14 cellular contexts compared by ENCODE assay signal in the genomic region with DNA sequence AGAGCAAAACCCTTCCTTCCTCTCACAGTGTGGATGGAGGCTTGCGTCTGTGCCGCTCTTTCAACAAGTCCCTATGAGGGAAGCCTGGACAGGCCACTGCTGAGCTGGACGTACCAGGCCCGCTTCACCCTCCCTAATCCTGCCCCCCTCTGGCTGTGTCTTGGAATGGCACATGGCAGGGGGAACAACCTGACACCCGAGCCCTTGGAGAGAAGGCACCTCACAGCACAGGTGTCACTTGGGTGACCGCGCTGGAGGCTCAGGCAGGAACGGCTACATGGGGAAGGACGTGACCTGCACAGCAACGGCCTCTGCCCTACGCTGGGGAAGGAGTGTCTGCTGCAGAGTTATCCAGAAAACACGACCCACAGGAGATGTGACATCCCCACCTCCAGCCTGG. TPM values are rescaled to one million over a fixed set of nuclear protein-coding genes. Genes with fewer than 3 reads are reported as not detected.
DNase-seq lines count a peak whose midpoint lies in the region; ATAC-seq and TF ChIP-seq lines count a peak whose summit lies in the region.
"Had no signal": no experiment of that assay in that cellular context is flagged by ENCODE, and none has a peak within 500 bp of the region (broad histone marks: within the 10 kb centered on the region; RNA-seq: fewer than 3 reads in every experiment).

No MANE protein-coding gene starts in this region.

- intact Hi-C loops in lower lobe of right lung (cut with DNase I): no loop called here

- no peak overlapping the region for H3K4me3 Mint-ChIP-seq in GM23338
- no peak overlapping the region for H3K4me3 Mint-ChIP-seq in activated naive CD8-positive, alpha-beta T cell treated with anti-CD3 and anti-CD28 coated beads for 36 hours
- H3K4me3 Mint-ChIP-seq: CD8-positive, alpha-beta memory T cell had no signal

- ATAC-seq in GM23338: peak; percentile 49
- ATAC-seq in lower lobe of right lung: no peak
- ATAC-seq: sciatic nerve had no signal

- peaks cover 15% of the 10 kb centered on the region; the same call in 1 of the 2 replicates for H3K4me1 ChIP-seq in BE2C
- peaks cover under 1% of the 10 kb centered on the region; the same call in 1 of the 2 replicates for H3K4me1 ChIP-seq in GM23338 (ENCODE audit: insufficient read depth)
- peaks cover 46% of the 10 kb centered on the region for H3K4me1 ChIP-seq in lower lobe of right lung

- DNase-seq in BE2C (no peak), GM23338 (ENCODE audit: low spot score) (peak; percentile 61), astrocyte of the spinal cord (ENCODE audit: low read depth, low spot score) (no peak), iPS-NIHi7 (ENCODE audit: extremely low spot score) (peak; percentile 55), lower lobe of right lung (no peak), C1 segment of cervical spinal cord (lab: John Stamatoyannopoulos, UW) (no peak), NCI-H2029 (lab: John Stamatoyannopoulos, UW) (no peak)
- DNase-seq in activated naive CD8-positive, alpha-beta T cell treated with anti-CD3 and anti-CD28 coated beads for 36 hours: no peak
- DNase-seq: activated CD4-positive, alpha-beta T cell treated with anti-CD3 and anti-CD28 coated beads for 1 hour; NCI-H82 had no signal

- H3K36me3 Mint-ChIP-seq in GM23338 (ENCODE audit: low read depth): peaks cover 48% of the 10 kb centered on the region
- H3K36me3 Mint-ChIP-seq in activated naive CD8-positive, alpha-beta T cell treated with anti-CD3 and anti-CD28 coated beads for 36 hours: peaks cover 8% of the 10 kb centered on the region

- H3K27ac Mint-ChIP-seq in GM23338: no peak overlapping the region
- no peak overlapping the region for H3K27ac Mint-ChIP-seq in activated naive CD8-positive, alpha-beta T cell treated with anti-CD3 and anti-CD28 coated beads for 36 hours

- H3K9me3 Mint-ChIP-seq in GM23338: no peaks in the 10 kb centered on the region
- no peaks in the 10 kb centered on the region for H3K9me3 Mint-ChIP-seq in activated naive CD8-positive, alpha-beta T cell treated with anti-CD3 and anti-CD28 coated beads for 36 hours
- H3K9me3 Mint-ChIP-seq: CD8-positive, alpha-beta memory T cell had no signal

- in situ Hi-C loops in astrocyte of the spinal cord (cut with HindIII; ENCODE audit: low sequenced_read_pairs): no loop called here

- H3F3A ChIP-seq in GM23338 (replicated peaks; ENCODE audit: low read depth): peaks cover under 1% of the 10 kb centered on the region; the same call in 1 of the 2 replicates

- no peak overlapping the region for H3K27ac ChIP-seq in GM23338 (ENCODE audit: low read depth)
- no peak overlapping the region for H3K27ac ChIP-seq in lower lobe of right lung
- H3K27ac ChIP-seq: suprapubic skin had no signal

- no peaks in the 10 kb centered on the region for H3K27me3 ChIP-seq in BE2C
- no peaks in the 10 kb centered on the region for H3K27me3 ChIP-seq in GM23338 (ENCODE audit: insufficient read depth)
- no peaks in the 10 kb centered on the region for H3K27me3 ChIP-seq in lower lobe of right lung (ENCODE audit: low read depth)
- H3K27me3 ChIP-seq: breast epithelium, suprapubic skin had no signal

- H2AFZ ChIP-seq in GM23338: no peak overlapping the region

- H3K9me3 ChIP-seq in BE2C: no peaks in the 10 kb centered on the region
- H3K9me3 ChIP-seq in lower lobe of right lung: no peaks in the 10 kb centered on the region
- H3K9me3 ChIP-seq: breast epithelium, suprapubic skin had no signal

- H3K4me1 Mint-ChIP-seq in GM23338: peaks cover 23% of the 10 kb centered on the region
- peaks cover 14% of the 10 kb centered on the region for H3K4me1 Mint-ChIP-seq in activated naive CD8-positive, alpha-beta T cell treated with anti-CD3 and anti-CD28 coated beads for 36 hours

- peaks cover 57% of the 10 kb centered on the region; the same call in 1 of the 2 replicates for H4K20me1 ChIP-seq in GM23338 (replicated peaks; ENCODE audit: insufficient read depth)

- H3K9me2 ChIP-seq in GM23338 (ENCODE audit: insufficient read depth): no peaks in the 10 kb centered on the region

- TF ChIP-seq CTCF in BE2C (IDR thresholded peaks at IDR 0.05; ENCODE audit: low read depth, low read length) (0 out of 2 replicates have a peak, but pooled peaks have one; percentile 6), GM23338 (conservative IDR thresholded peaks at IDR 0.05; ENCODE audit: low read depth in 2 of 2) (peak; percentile 39 to 63), astrocyte of the spinal cord (IDR thresholded peaks at IDR 0.05; ENCODE audit: low read depth, low read length) (peak; percentile 46), lower lobe of right lung (IDR thresholded peaks at IDR 0.05) (no peak)

- peaks cover 11% of the 10 kb centered on the region for H3K27me3 Mint-ChIP-seq in GM23338 (ENCODE audit: insufficient read depth, low read depth, poor library complexity)
- H3K27me3 Mint-ChIP-seq in activated naive CD8-positive, alpha-beta T cell treated with anti-CD3 and anti-CD28 coated beads for 36 hours: no peaks in the 10 kb centered on the region
- H3K27me3 Mint-ChIP-seq: CD8-positive, alpha-beta memory T cell had no signal

- no peaks in the 10 kb centered on the region; the same call in none of the 2 replicates for H3K36me3 ChIP-seq in BE2C
- H3K36me3 ChIP-seq in GM23338 (ENCODE audit: insufficient read depth): peaks cover 4% of the 10 kb centered on the region
- H3K36me3 ChIP-seq in lower lobe of right lung: peaks cover 37% of the 10 kb centered on the region
- H3K36me3 ChIP-seq: breast epithelium had no signal

- H3K4me3 ChIP-seq in BE2C (ENCODE audit: low read depth, low read length) (no peak overlapping the region), GM23338 (no peak overlapping the region), astrocyte of the spinal cord (ENCODE audit: low read depth, low read length) (no peak overlapping the region), lower lobe of right lung (no peak overlapping the region)
- H3K4me3 ChIP-seq: breast epithelium, suprapubic skin had no signal

- H3K4me2 ChIP-seq in GM23338: no peak overlapping the region

- peaks cover 97% of the 10 kb centered on the region for H3K79me2 ChIP-seq in GM23338 (replicated peaks; ENCODE audit: insufficient read depth)

TF ChIP-seq in GM23338, 12 proteins besides CTCF, POLR2A, EP300 and RAD21:
- no peak for TF ChIP-seq EZH2phosphoT487 (IDR thresholded peaks at IDR 0.05; ENCODE audit: unreplicated experiment)

RNA-seq across cellular contexts. Expression of gene CARS1, which starts 11.0 kb away (rescaled TPM):
- 134 TPM for polyA plus RNA-seq in BE2C (2012; ENCODE audit: insufficient read depth, insufficient read length, low read depth)
- total RNA-seq in GM23338 (2014; rRNA removed; shearing (Covaris generic)): 94.1 and 95.9 TPM in 2 replicates
- polyA plus RNA-seq in GM23338 (2016; fragmentation: Nextera tagmentation; extraction: Ambion mirVana): 71.0 and 72.9 TPM in 2 replicates
- total RNA-seq in lower lobe of right lung: 40.2 TPM
- 100 to 1,000 TPM in 1 of 2 experiments, 10 to 100 TPM in 1; 96.6 to 101 TPM for total RNA-seq in activated naive CD8-positive, alpha-beta T cell treated with anti-CD3 and anti-CD28 coated beads for 36 hours

RNA-seq across cellular contexts. Expression of gene NAP1L4, which starts 54.1 kb away (rescaled TPM):
- 54.2 TPM for polyA plus RNA-seq in BE2C (2012; ENCODE audit: insufficient read depth, insufficient read length, low read depth)
- 181 and 183 TPM in 2 replicates for total RNA-seq in GM23338 (2014; rRNA removed; shearing (Covaris generic))
- polyA plus RNA-seq in GM23338 (2016; fragmentation: Nextera tagmentation; extraction: Ambion mirVana): 171 and 189 TPM in 2 replicates
- total RNA-seq in lower lobe of right lung: 96.8 TPM
- 100 to 1,000 TPM; 222 to 226 TPM for total RNA-seq in activated naive CD8-positive, alpha-beta T cell treated with anti-CD3 and anti-CD28 coated beads for 36 hours

Comparison
In these comparisons a context has a peak if more than half of its experiments do, and no peak if none do; other contexts are left out.
1. DNase-seq: peak in GM23338 (single experiment) and iPS-NIHi7 (single experiment); none in BE2C (single experiment), astrocyte of the spinal cord (single experiment), lower lobe of right lung (single experiment), C1 segment of cervical spinal cord (0 of 14), activated naive CD8-positive, alpha-beta T cell treated with anti-CD3 and anti-CD28 coated beads for 36 hours (single experiment) and NCI-H2029 (single experiment).